In the genomic region with DNA sequence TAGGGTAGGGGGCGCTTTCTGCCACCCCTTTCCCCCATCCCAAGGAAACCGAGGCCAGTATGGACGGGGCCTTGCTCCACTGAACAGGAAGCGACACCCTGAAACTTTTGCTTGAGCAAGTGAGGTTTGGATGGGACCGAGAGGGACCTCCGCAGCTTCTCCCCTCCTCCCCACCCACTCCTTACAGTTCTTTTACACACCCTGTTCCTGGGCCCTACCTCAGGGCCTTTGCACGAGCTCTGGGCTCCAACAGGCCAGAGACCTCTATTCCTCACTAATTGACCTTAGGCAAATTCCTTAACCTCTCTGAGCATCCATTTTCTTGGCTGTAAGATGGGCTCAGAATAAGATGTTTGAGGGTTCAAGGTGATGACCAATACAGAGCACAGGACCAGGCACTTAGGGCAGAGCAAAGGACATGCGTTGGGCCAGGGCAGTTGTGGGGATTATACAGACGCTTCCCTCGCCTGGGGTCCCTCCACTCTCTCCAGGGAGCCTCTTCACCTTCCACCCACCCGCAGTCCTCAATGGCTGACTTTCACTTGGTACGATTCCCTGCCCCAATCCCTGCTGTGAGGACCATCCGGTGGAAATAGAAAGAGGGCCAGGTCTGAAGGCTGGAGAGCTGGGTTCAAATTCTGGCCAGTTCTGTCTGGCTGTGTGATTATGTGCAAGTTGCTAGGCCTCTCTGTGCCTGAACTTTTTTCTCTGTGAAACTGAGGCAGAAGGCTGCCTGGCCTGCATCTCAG, we compare ENCODE assay signal across 8 cellular contexts.
DNase-seq lines count a peak whose midpoint lies in the region; ATAC-seq and TF ChIP-seq lines count a peak whose summit lies in the region.

No MANE protein-coding gene starts in this region.

- H2BK120ac ChIP-seq in trophoblast cell (ENCODE audit: insufficient read depth, low read length, poor library complexity) = peak overlapping the region; percentile 97

- POLR2A ChIA-PET in RWPE1 (lab: Yijun Ruan, JAX; ENCODE audit: low non-redundant PET) = interaction anchor here (0.7 to 1.2 kb wide), 3 partner anchors 42 to 112 kb away, joined by 3 to 4 read pairs (median 4); no protein-coding TSS in a partner anchor

- H2AK5ac ChIP-seq in trophoblast cell (ENCODE audit: low read length) = peak overlapping the region; percentile 14

- peak overlapping the region; percentile 59 for H3K4me3 ChIP-seq in DOHH2 (ENCODE audit: low read length)
- no peak overlapping the region for H3K4me3 ChIP-seq in trophoblast cell (ENCODE audit: low read depth, low read length)

- peak overlapping the region; percentile 93 for H2BK5ac ChIP-seq in trophoblast cell (ENCODE audit: low read depth, low read length, poor library complexity)

- H4K91ac ChIP-seq in trophoblast cell (ENCODE audit: low read depth, low read length) = peak overlapping the region; percentile 96

- H3K36me3 ChIP-seq in DOHH2 (ENCODE audit: control insufficient read depth, low read length) (no peaks in the 10 kb centered on the region), trophoblast cell (ENCODE audit: control insufficient read depth in 1 of 2, insufficient read depth in 2 of 2, low read length in 2 of 2) (no peaks in the 10 kb centered on the region)

- H3K4me2 ChIP-seq in DOHH2 (ENCODE audit: low read length) (peak overlapping the region; percentile 57), trophoblast cell (ENCODE audit: low read length) (peak overlapping the region; percentile 90)

- H4K12ac ChIP-seq in trophoblast cell (ENCODE audit: low read depth, low read length) = peak overlapping the region; percentile 46

- no peaks in the 10 kb centered on the region for H3K9me2 ChIP-seq in DOHH2 (replicated peaks; ENCODE audit: control insufficient read depth, low read length)

- peak overlapping the region; percentile 94 for H3K14ac ChIP-seq in trophoblast cell (ENCODE audit: low read length)

- H3K27ac ChIP-seq in DOHH2 (ENCODE audit: low read depth, low read length) (no peak overlapping the region), RWPE1 (peak overlapping the region; percentile 82), epithelial cell of prostate (peak overlapping the region; percentile 75), trophoblast cell (ENCODE audit: low read depth, low read length) (peak overlapping the region; percentile 96)

- H3K9me3 ChIP-seq in DOHH2 (ENCODE audit: control insufficient read depth, insufficient read depth, low read length) = no peaks in the 10 kb centered on the region
- H3K9me3 ChIP-seq in trophoblast cell (ENCODE audit: insufficient read depth, low read depth, low read length) = peaks cover 4% of the 10 kb centered on the region

- peak overlapping the region; percentile 84 for H3K18ac ChIP-seq in trophoblast cell (ENCODE audit: low read length)

- CTCF ChIA-PET in RWPE1 (lab: Yijun Ruan, JAX) = interaction anchor here (0.5 to 1.3 kb wide), 4 partner anchors 10 to 210 kb away, joined by 3 read pairs; no protein-coding TSS in a partner anchor

- H3K9ac ChIP-seq in trophoblast cell (ENCODE audit: low read length) = peak overlapping the region; percentile 45

- WGBS in trophoblast cell (ENCODE audit: extremely low coverage, insufficient coverage, insufficient read length) = no CpG with 5 or more reads among the region's 13 CpGs

- ATAC-seq in GM21515 (IDR thresholded peaks at IDR 0.05; ENCODE audit: unreplicated experiment) = no peak

- no peak for TF ChIP-seq CTCF in DOHH2 (IDR thresholded peaks at IDR 0.05; ENCODE audit: low read depth, low read length, poor library complexity, severe bottlenecking)
- TF ChIP-seq CTCF in RWPE1 (conservative IDR thresholded peaks at IDR 0.05; ENCODE audit: low read depth) = no peak

- H2AFZ ChIP-seq in trophoblast cell (ENCODE audit: insufficient read depth, low read length, poor library complexity) = peak overlapping the region; percentile 27

- no peak overlapping the region for H3K23ac ChIP-seq in trophoblast cell (ENCODE audit: low read length)

- peak overlapping the region; percentile 9 for H3K4ac ChIP-seq in trophoblast cell (ENCODE audit: low read depth, low read length)

- H4K8ac ChIP-seq in trophoblast cell (ENCODE audit: low read depth, low read length) = peak overlapping the region; percentile 91

- H2BK12ac ChIP-seq in trophoblast cell (ENCODE audit: low read length) = peak overlapping the region; percentile 63

- no peak for DNase-seq in RWPE1 (ENCODE audit: low spot score)
- no peak for DNase-seq in epithelial cell of prostate (ENCODE audit: low read depth, low spot score)
- DNase-seq in trophoblast cell = peak in 1 of 2 donors; percentile 22
- DNase-seq in NCI-H2107 treated with DMSO at 0.1 percent for 48 hours (lab: John Stamatoyannopoulos, UW; ENCODE audit: unreplicated experiment) = no peak
- no peak for DNase-seq in HUDEP-2 (lab: John Stamatoyannopoulos, UW; ENCODE audit: unreplicated experiment in 76 of 76)
- no peak for DNase-seq in putamen (ENCODE audit: low spot score)

- no peaks in the 10 kb centered on the region for H4K20me1 ChIP-seq in DOHH2 (ENCODE audit: control insufficient read depth, insufficient read depth, low read depth, low read length)

- H3K27me3 ChIP-seq in DOHH2 (ENCODE audit: control insufficient read depth, low read length) = peaks cover 6% of the 10 kb centered on the region
- no peaks in the 10 kb centered on the region for H3K27me3 ChIP-seq in trophoblast cell (ENCODE audit: insufficient read depth, low read length)

- H3K4me1 ChIP-seq in DOHH2 (ENCODE audit: control insufficient read depth, low read length) (peaks cover 22% of the 10 kb centered on the region), trophoblast cell (ENCODE audit: control insufficient read depth in 1 of 2, insufficient read depth in 2 of 2, low read length in 2 of 2) (peaks cover 26 to 31% of the 10 kb centered on the region in 2 experiments)

- no peaks in the 10 kb centered on the region for H3K79me2 ChIP-seq in DOHH2 (ENCODE audit: control insufficient read depth, low read length)
- peaks cover 7% of the 10 kb centered on the region for H3K79me2 ChIP-seq in trophoblast cell (ENCODE audit: control insufficient read depth, insufficient read depth, low read length, poor library complexity)

- no peaks in the 10 kb centered on the region for H3F3A ChIP-seq in DOHH2 (ENCODE audit: control insufficient read depth, insufficient read depth)

- H3K79me1 ChIP-seq in trophoblast cell (ENCODE audit: low read length) = peaks cover 27% of the 10 kb centered on the region
